ENCODE assay signal across 8 cellular contexts in genomic region chr6:7974932-7975763, GRCh38.
DNase-seq lines count a peak whose midpoint lies in the region; ATAC-seq and TF ChIP-seq lines count a peak whose summit lies in the region.

No MANE protein-coding gene starts in this region.

- no peak for TF ChIP-seq POLR2A in prostate gland (IDR thresholded peaks at IDR 0.05)

- H3K9me3 ChIP-seq in prostate gland = no peaks in the 10 kb centered on the region

- DNase-seq in AG20443 (ENCODE audit: low spot score) (peak; percentile 91), T1000 (lab: John Stamatoyannopoulos, UW) (peak; percentile 80), glomerular endothelial cell (ENCODE audit: extremely low read depth, low read depth, low spot score) (peak; percentile 99), prostate gland (ENCODE audit: low spot score) (peak; percentile 85), NCI-H2081 treated with DMSO at 0.1 percent for 48 hours (lab: John Stamatoyannopoulos, UW) (no peak)

- H3K4me1 ChIP-seq in prostate gland (replicated peaks) = peaks cover 9% of the 10 kb centered on the region

- no peak for TF ChIP-seq CTCF in prostate gland (IDR thresholded peaks at IDR 0.05)

- H3K27ac ChIP-seq in prostate gland = peak overlapping the region in 1 of 2 donors; percentile 42

- no peak overlapping the region for H3K4me3 ChIP-seq in prostate gland

- H3K36me3 ChIP-seq in prostate gland = no peaks in the 10 kb centered on the region

- WGBS in prostate gland = 4% methylated on average over 19 of the region's 19 CpGs

- ATAC-seq in HG03066 (IDR thresholded peaks at IDR 0.05; ENCODE audit: low read depth, unreplicated experiment) = peak; percentile 65
- no peak for ATAC-seq in HG02588 (IDR thresholded peaks at IDR 0.05; ENCODE audit: unreplicated experiment)
- ATAC-seq in HG02852 (IDR thresholded peaks at IDR 0.05; ENCODE audit: unreplicated experiment) = no peak

- no peaks in the 10 kb centered on the region for H3K27me3 ChIP-seq in prostate gland (replicated peaks; ENCODE audit: insufficient read depth)

- intact Hi-C loops in prostate gland (cut with DNase I) = no loop called here
